In the genomic region with DNA sequence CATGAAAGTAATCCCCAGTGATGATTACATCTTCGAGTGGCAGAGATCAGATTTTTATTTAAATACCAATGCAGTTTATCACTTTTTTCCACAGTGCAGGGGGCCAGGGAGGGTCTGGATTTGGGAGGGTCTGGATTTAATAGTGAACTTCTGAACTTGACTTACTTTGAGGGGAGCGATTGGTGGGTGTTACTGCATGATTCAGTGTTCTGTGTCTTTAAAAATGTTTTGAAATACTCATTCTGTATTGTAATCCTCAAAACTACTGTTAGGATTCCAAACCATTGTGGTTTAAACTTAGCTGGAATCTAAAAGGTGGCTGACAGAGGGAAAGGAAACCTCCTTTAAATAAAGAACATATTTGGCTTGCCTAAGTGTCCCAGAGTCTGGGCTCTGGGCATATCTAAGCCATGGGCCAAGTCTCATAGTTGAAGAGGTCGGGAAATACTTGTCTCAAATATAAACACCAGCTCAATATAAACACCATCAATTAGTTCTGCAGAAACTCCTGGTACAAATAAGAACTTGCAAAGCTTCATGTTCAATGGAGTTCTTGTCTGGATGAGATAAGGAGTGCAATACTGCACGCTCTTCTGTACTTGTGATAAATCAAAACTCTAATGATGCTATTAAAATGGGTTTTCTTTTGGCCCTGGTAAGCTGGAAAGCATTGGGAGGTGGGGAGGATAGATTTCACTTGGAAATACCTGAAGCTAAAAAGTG, we compare ENCODE assay signal across 11 cellular contexts. TPM values are rescaled to one million over a fixed set of nuclear protein-coding genes. Genes with fewer than 3 reads are reported as not detected.
DNase-seq lines count a peak whose midpoint lies in the region; TF ChIP-seq lines count a peak whose summit lies in the region.
"Had no signal": no experiment of that assay in that cellular context is flagged by ENCODE, and none has a peak within 500 bp of the region (broad histone marks: within the 10 kb centered on the region; RNA-seq: fewer than 3 reads in every experiment).

No MANE protein-coding gene starts in this region.

- H3K4me1 Mint-ChIP-seq in CD14-positive monocyte, result peaks cover 93% of the 10 kb centered on the region
- H3K4me1 Mint-ChIP-seq in chondrocyte (ENCODE audit: low read depth), result peaks cover 77% of the 10 kb centered on the region
- peaks cover 80% of the 10 kb centered on the region for H3K4me1 Mint-ChIP-seq in osteocyte (ENCODE audit: unreplicated experiment)

- DNase-seq in CD14-positive monocyte (ENCODE audit: low spot score) (no peak), M059J (ENCODE audit: low read depth) (peak; percentile 84), chondrocyte (ENCODE audit: low spot score) (no peak), osteocyte (ENCODE audit: extremely low spot score, unreplicated experiment) (no peak), NCI-H748 (lab: John Stamatoyannopoulos, UW; ENCODE audit: unreplicated experiment) (no peak), NCI-H1105 (lab: John Stamatoyannopoulos, UW) (no peak), hippocampal formation (lab: John Stamatoyannopoulos, UW) (no peak), CD1c-positive myeloid dendritic cell (ENCODE audit: extremely low spot score) (no peak)
- DNase-seq: activated naive CD4-positive, alpha-beta T cell treated with Interleukin-2 at 50 U/mL for 16 hours; mesendoderm; T1000 had no signal

- intact Hi-C loops in CD14-positive monocyte (cut with micrococcal nuclease), result no loop called here

- H3K4me3 Mint-ChIP-seq in CD14-positive monocyte (peak overlapping the region in 1 of 2 donors; percentile 37), chondrocyte (ENCODE audit: unreplicated experiment) (no peak overlapping the region), osteocyte (ENCODE audit: unreplicated experiment) (peak overlapping the region; percentile 19)

- TF ChIP-seq CTCF in CD14-positive monocyte (IDR thresholded peaks at IDR 0.05) (no peak), chondrocyte (IDR thresholded peaks at IDR 0.05) (no peak), osteocyte (IDR thresholded peaks at IDR 0.05) (no peak)

- H3K27ac Mint-ChIP-seq in CD14-positive monocyte (peak overlapping the region in 5 of 7 donors; percentile 8 to 40 (median 14)), chondrocyte (ENCODE audit: unreplicated experiment) (peak overlapping the region; percentile 84), osteocyte (ENCODE audit: unreplicated experiment) (peak overlapping the region; percentile 82)

- H3K9me3 Mint-ChIP-seq in CD14-positive monocyte (no peaks in the 10 kb centered on the region), chondrocyte (ENCODE audit: low read depth) (no peaks in the 10 kb centered on the region), osteocyte (ENCODE audit: unreplicated experiment) (no peaks in the 10 kb centered on the region)

- H3K36me3 Mint-ChIP-seq in CD14-positive monocyte (peaks cover 47 to 57% of the 10 kb centered on the region in 2 donors), chondrocyte (ENCODE audit: low read depth) (no peaks in the 10 kb centered on the region), osteocyte (ENCODE audit: unreplicated experiment) (no peaks in the 10 kb centered on the region)

- H3K27me3 Mint-ChIP-seq in CD14-positive monocyte (ENCODE audit: low read depth in 3 of 3) (peaks cover 0 to 3% (median 0%) of the 10 kb centered on the region in 3 donors), chondrocyte (ENCODE audit: low read depth) (no peaks in the 10 kb centered on the region), osteocyte (ENCODE audit: unreplicated experiment) (no peaks in the 10 kb centered on the region)

RNA-seq across cellular contexts. Expression of a gene that starts 14.4 kb away (rescaled TPM):
- polyA plus RNA-seq in CD14-positive monocyte, result 10 to 100 TPM in 1 of 2 donors, 1 to 10 TPM in 1; 6.8 to 12.5 TPM
- total RNA-seq in M059J (2014; rRNA removed; shearing (Covaris generic)), result 9.0 and 17.6 TPM in 2 replicates
- total RNA-seq in chondrocyte, result 7.7 to 10.2 TPM (median 9.9 TPM) in 3 replicates
- total RNA-seq in osteocyte, result 12.2 and 12.5 TPM in 2 replicates

Comparison
In these comparisons a context has a peak if more than half of its experiments do, and no peak if none do; other contexts are left out.
1. H3K27ac Mint-ChIP-seq: peak in every context shown above with its lines; median percentile 84 in chondrocyte; 82 in osteocyte; 14 in CD14-positive monocyte.